ENCODE assay signal across 8 cellular contexts in genomic region chr17:31549121-31549524, GRCh38.
A peak's percentile ranks its signal among the peaks of the same experiment; 100 is the strongest.
DNase-seq lines count a peak whose midpoint lies in the region; ATAC-seq and TF ChIP-seq lines count a peak whose summit lies in the region.

No MANE protein-coding gene starts in this region.

- DNase-seq in activated T-cell treated with anti-CD3 and anti-CD28 coated beads for 24 hours (ENCODE audit: low read depth): peak; percentile 23
- DNase-seq in activated T-cell treated with anti-CD3 and anti-CD28 coated beads, Interleukin-2, amount 50 U/mL, for 1 hour: no peak
- no peak for DNase-seq in T-helper 17 cell
- DNase-seq in fibroblast of mammary gland (ENCODE audit: low read depth): peak; percentile 24
- peak; percentile 89 for DNase-seq in osteoblast (ENCODE audit: insufficient read length, low spot score, missing footprints)

- peaks cover 4% of the 10 kb centered on the region for H3K4me1 ChIP-seq in osteoblast (ENCODE audit: insufficient read depth, low read length)

- H3K79me2 ChIP-seq in osteoblast (ENCODE audit: insufficient read depth, low read length): no peaks in the 10 kb centered on the region

- ATAC-seq in HG02973 (IDR thresholded peaks at IDR 0.05; ENCODE audit: unreplicated experiment) (peak; percentile 12), T-helper 17 cell (peak; percentile 5), GM21825 (IDR thresholded peaks at IDR 0.05; ENCODE audit: unreplicated experiment) (no peak), GM21360 (IDR thresholded peaks at IDR 0.05; ENCODE audit: unreplicated experiment) (no peak)

- TF ChIP-seq CTCF in fibroblast of mammary gland (conservative IDR thresholded peaks at IDR 0.05; ENCODE audit: control insufficient read depth, insufficient read depth, low read depth, low read length): no peak
- no peak for TF ChIP-seq CTCF in osteoblast (IDR thresholded peaks at IDR 0.05; ENCODE audit: extremely low read depth, low read depth, low read length)

- H3K27me3 Mint-ChIP-seq in T-helper 17 cell: no peaks in the 10 kb centered on the region

- peaks cover 16% of the 10 kb centered on the region for H3K4me1 Mint-ChIP-seq in T-helper 17 cell

- no peaks in the 10 kb centered on the region for H3K36me3 ChIP-seq in osteoblast (ENCODE audit: insufficient read depth, low read length)

- H4K20me1 ChIP-seq in osteoblast (ENCODE audit: insufficient read depth, low read length): no peaks in the 10 kb centered on the region

- H3K4me2 ChIP-seq in osteoblast (ENCODE audit: insufficient read depth, low read length): peak overlapping the region; percentile 89

- H3K36me3 Mint-ChIP-seq in T-helper 17 cell (ENCODE audit: low read depth): no peaks in the 10 kb centered on the region

- H3K27ac ChIP-seq in osteoblast (ENCODE audit: low read depth, low read length): peak overlapping the region; percentile 45

- no peaks in the 10 kb centered on the region for H3K9me3 ChIP-seq in T-helper 17 cell (ENCODE audit: control insufficient read depth, low read length, poor library complexity, severe bottlenecking)
- H3K9me3 ChIP-seq in osteoblast (ENCODE audit: low read depth, low read length): peaks cover 5% of the 10 kb centered on the region

- peak overlapping the region; percentile 82 for H3K4me3 ChIP-seq in fibroblast of mammary gland (ENCODE audit: control insufficient read depth, low read depth, low read length)
- peak overlapping the region; percentile 96 for H3K4me3 ChIP-seq in osteoblast (ENCODE audit: insufficient read depth, low read length)

- H2AFZ ChIP-seq in osteoblast (ENCODE audit: low read length): peak overlapping the region; percentile 95

- H3K27ac Mint-ChIP-seq in T-helper 17 cell: peak overlapping the region; percentile 6

- H3K4me3 Mint-ChIP-seq in T-helper 17 cell: peak overlapping the region; percentile 85

- no peaks in the 10 kb centered on the region for H3K27me3 ChIP-seq in osteoblast (ENCODE audit: insufficient read depth, low read length)

Comparison
In these comparisons a context has a peak if more than half of its experiments do, and no peak if none do; other contexts are left out.
1. DNase-seq: peak in activated T-cell treated with anti-CD3 and anti-CD28 coated beads for 24 hours (single experiment), fibroblast of mammary gland (single experiment) and osteoblast (single experiment); none in activated T-cell treated with anti-CD3 and anti-CD28 coated beads, Interleukin-2, amount 50 U/mL, for 1 hour (single experiment) and T-helper 17 cell (0 of 3).
2. ATAC-seq: peak in HG02973 (single experiment) and T-helper 17 cell (single experiment); none in GM21825 (single experiment) and GM21360 (single experiment).